8 cellular contexts compared by ENCODE assay signal in the genomic region with DNA sequence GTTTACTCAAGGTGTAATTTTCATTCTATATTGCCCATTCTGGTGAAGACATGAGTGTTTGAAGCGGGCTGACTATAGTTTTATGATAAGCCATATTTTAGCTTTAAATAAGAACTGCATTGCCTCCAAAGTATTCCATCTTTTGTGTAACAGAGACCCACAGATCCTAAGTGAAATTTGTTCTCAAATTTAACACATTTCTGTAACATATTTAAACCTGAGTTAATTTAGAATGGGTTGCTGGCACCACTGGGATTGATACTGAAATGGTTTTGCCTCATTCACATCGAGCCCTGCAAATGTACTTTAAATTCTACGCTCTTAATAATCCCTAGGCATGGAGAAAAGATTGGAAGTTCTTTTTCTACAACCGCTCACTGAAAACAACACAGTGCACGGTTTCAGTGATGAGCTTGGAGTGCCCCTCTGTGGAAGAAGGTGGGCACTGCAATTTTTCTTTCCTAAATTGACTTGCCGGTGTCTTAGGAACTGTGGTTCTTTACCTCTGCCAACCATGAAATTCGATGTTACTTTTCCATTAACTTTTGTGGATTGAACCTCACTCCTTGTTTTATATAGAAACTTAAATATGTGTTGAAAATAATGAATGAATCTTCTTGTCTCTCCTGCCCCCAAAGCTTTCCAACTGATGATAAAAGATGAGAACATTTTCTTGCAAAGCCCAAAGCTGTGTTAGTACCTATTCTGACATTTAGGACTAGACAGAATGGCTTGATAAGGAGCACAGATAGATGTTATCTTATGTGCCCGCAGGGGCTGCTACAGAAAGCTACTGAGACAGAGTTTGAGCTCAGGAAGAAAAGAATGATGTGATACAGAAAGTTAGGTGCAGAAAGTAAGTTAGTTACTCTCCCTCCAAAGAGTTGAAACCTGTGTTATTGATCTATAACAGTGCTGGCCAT.
DNase-seq lines count a peak whose midpoint lies in the region; ATAC-seq, FAIRE-seq and TF ChIP-seq lines count a peak whose summit lies in the region.

No MANE protein-coding gene starts in this region.

- H3K27ac Mint-ChIP-seq in CD8-positive, alpha-beta memory T cell = peak overlapping the region in 1 of 8 donors; percentile 56
- H3K27ac Mint-ChIP-seq in stimulated activated effector memory CD8-positive, alpha-beta T cell treated with anti-CD3 and anti-CD28 coated beads, Interleukin-12 subunit alpha, Interleukin-12 subunit beta, amount 100 ng/mL, for 72 hours = no peak overlapping the region

- H3K27me3 ChIP-seq in CD8-positive, alpha-beta memory T cell (ENCODE audit: insufficient read depth, low read length, poor library complexity, severe bottlenecking) = peaks cover 4% of the 10 kb centered on the region
- peaks cover 0 to 6% of the 10 kb centered on the region in 2 experiments for H3K27me3 ChIP-seq in endothelial cell of umbilical vein (ENCODE audit: control insufficient read depth in 2 of 2, insufficient read depth in 2 of 2, low read length in 2 of 2)

- CTCF ChIA-PET in CD8-positive, alpha-beta memory T cell (lab: Charles Lee) = interaction anchor here (0.6 to 2.6 kb wide), 9 partner anchors 11 to 1357 kb away, joined by 3 to 8 read pairs (median 3); no protein-coding TSS in a partner anchor
- CTCF ChIA-PET in endothelial cell of umbilical vein (lab: Charles Lee) = interaction anchor here (0.5 to 6.2 kb wide), 27 partner anchors 9 to 1879 kb away, joined by 3 to 63 read pairs (median 5); partner anchors contain the start of gene SOX2

- ATAC-seq in GM19397 (IDR thresholded peaks at IDR 0.05; ENCODE audit: unreplicated experiment) = peak; percentile 51
- peak; percentile 59 for ATAC-seq in HG03571 (IDR thresholded peaks at IDR 0.05; ENCODE audit: unreplicated experiment)
- peak; percentile 84 for ATAC-seq in mucosa of descending colon
- ATAC-seq in stimulated activated effector memory CD8-positive, alpha-beta T cell treated with anti-CD3 and anti-CD28 coated beads, Interleukin-12 subunit alpha, Interleukin-12 subunit beta, amount 100 ng/mL, for 72 hours = peak; percentile 75

- H3K27ac ChIP-seq in CD8-positive, alpha-beta memory T cell (ENCODE audit: low read depth, low read length) = no peak overlapping the region
- H3K27ac ChIP-seq in endothelial cell of umbilical vein (ENCODE audit: insufficient read depth, low read depth, low read length) = no peak overlapping the region

- BruUV-seq in endothelial cell of umbilical vein (replicated peaks; lab: Mats Ljungman, UMichigan) = no TSS peak

- H3K4me3 Mint-ChIP-seq in CD8-positive, alpha-beta memory T cell = peak overlapping the region; percentile 58 to 84 (median 68)
- H3K4me3 Mint-ChIP-seq in stimulated activated effector memory CD8-positive, alpha-beta T cell treated with anti-CD3 and anti-CD28 coated beads, Interleukin-12 subunit alpha, Interleukin-12 subunit beta, amount 100 ng/mL, for 72 hours = peak overlapping the region; percentile 57

- intact Hi-C loops in endothelial cell of umbilical vein (cut with micrococcal nuclease) = loop anchor here (1.0 to 10.0 kb wide), 11 partner anchors 191 to 1881 kb away; no protein-coding TSS in a partner anchor
- intact Hi-C loops in mucosa of descending colon (cut with DNase I, micrococcal nuclease) = no loop called here

- peak; percentile 82 for FAIRE-seq in endothelial cell of umbilical vein (lab: Jason Lieb, UNC)

- DNase-seq in CD8-positive, alpha-beta memory T cell = peak; percentile 20 to 54 (median 42)
- DNase-seq in NCI-H82 (lab: John Stamatoyannopoulos, UW) (peak; percentile 89), endothelial cell of umbilical vein (ENCODE audit: low read depth, low spot score) (peak; percentile 84), mucosa of descending colon (peak in 2 of 3 donors; percentile 58 to 84)
- peak; percentile 81 for DNase-seq in activated CD8-positive, alpha-beta memory T cell treated with anti-CD3 and anti-CD28 coated beads for 24 hours
- peak; percentile 41 to 76 for DNase-seq in stimulated activated effector memory CD8-positive, alpha-beta T cell treated with anti-CD3 and anti-CD28 coated beads, Interleukin-12 subunit alpha, Interleukin-12 subunit beta, amount 100 ng/mL, for 72 hours (ENCODE audit: low spot score in 2 of 2)

- no peaks in the 10 kb centered on the region for H3K9me1 ChIP-seq in endothelial cell of umbilical vein (replicated peaks; ENCODE audit: control insufficient read depth, extremely low read depth, insufficient read depth, low read length)

- TF ChIP-seq CTCF in endothelial cell of umbilical vein (IDR thresholded peaks at IDR 0.05; ENCODE audit: extremely low read depth in 1 of 2, insufficient read depth in 1 of 2, low read depth in 1 of 2, low read length in 2 of 2) (peak; percentile 76 to 91), mucosa of descending colon (IDR thresholded peaks at IDR 0.05) (peak; percentile 76)

- H3K27me3 Mint-ChIP-seq in CD8-positive, alpha-beta memory T cell = peaks cover 16 to 42% of the 10 kb centered on the region in 2 donors

- H3K9me3 ChIP-seq in CD8-positive, alpha-beta memory T cell (ENCODE audit: low read length) = no peaks in the 10 kb centered on the region
- H3K9me3 ChIP-seq in endothelial cell of umbilical vein (replicated peaks; ENCODE audit: control insufficient read depth, insufficient read depth, low read length) = no peaks in the 10 kb centered on the region
- H3K9me3 ChIP-seq in mucosa of descending colon = no peaks in the 10 kb centered on the region

- H4K20me1 ChIP-seq in endothelial cell of umbilical vein (replicated peaks; ENCODE audit: control insufficient read depth, extremely low read depth, insufficient read depth, low read length) = no peaks in the 10 kb centered on the region

- peak overlapping the region; percentile 88 for H3K4me2 ChIP-seq in endothelial cell of umbilical vein (ENCODE audit: insufficient read depth, low read length)

- H3K36me3 Mint-ChIP-seq in CD8-positive, alpha-beta memory T cell = no peaks in the 10 kb centered on the region
- no peaks in the 10 kb centered on the region for H3K36me3 Mint-ChIP-seq in stimulated activated effector memory CD8-positive, alpha-beta T cell treated with anti-CD3 and anti-CD28 coated beads, Interleukin-12 subunit alpha, Interleukin-12 subunit beta, amount 100 ng/mL, for 72 hours

- TF ChIP-seq POLR2A in endothelial cell of umbilical vein (IDR thresholded peaks at IDR 0.05; ENCODE audit: low read depth, low read length) = no peak

- H3K36me3 ChIP-seq in CD8-positive, alpha-beta memory T cell (ENCODE audit: insufficient read depth, low read length) = no peaks in the 10 kb centered on the region
- H3K36me3 ChIP-seq in endothelial cell of umbilical vein (ENCODE audit: control insufficient read depth in 2 of 2, extremely low read depth in 1 of 2, insufficient read depth in 2 of 2, low read length in 2 of 2) = no peaks in the 10 kb centered on the region
- no peaks in the 10 kb centered on the region for H3K36me3 ChIP-seq in mucosa of descending colon (ENCODE audit: low read depth)

- no peak overlapping the region for H3K9ac ChIP-seq in endothelial cell of umbilical vein (replicated peaks; ENCODE audit: extremely low read depth, insufficient read depth, low read length)

- H3K79me2 ChIP-seq in endothelial cell of umbilical vein (ENCODE audit: control insufficient read depth, insufficient read depth, low read length) = no peaks in the 10 kb centered on the region

- peak overlapping the region; percentile 97 for H2AFZ ChIP-seq in endothelial cell of umbilical vein (ENCODE audit: low read depth, low read length)

- no peak overlapping the region for H3K4me3 ChIP-seq in CD8-positive, alpha-beta memory T cell (ENCODE audit: low read length)
- peak overlapping the region in 2 of 3 experiments; percentile 77 to 80 for H3K4me3 ChIP-seq in endothelial cell of umbilical vein (replicated peaks in 1 of 3; ENCODE audit: insufficient read depth in 1 of 3, low read depth in 1 of 3, low read length in 3 of 3)
- H3K4me3 ChIP-seq in mucosa of descending colon = no peak overlapping the region

- H3K4me1 ChIP-seq in CD8-positive, alpha-beta memory T cell (ENCODE audit: insufficient read depth, low read length) = peaks cover 12% of the 10 kb centered on the region
- peaks cover 10% of the 10 kb centered on the region for H3K4me1 ChIP-seq in endothelial cell of umbilical vein (ENCODE audit: control insufficient read depth, extremely low read depth, insufficient read depth, low read length)
- peaks cover 26% of the 10 kb centered on the region for H3K4me1 ChIP-seq in mucosa of descending colon (ENCODE audit: low read depth)

- dilution Hi-C loops in endothelial cell of umbilical vein (cut with MboI; ENCODE audit: extremely low pct_ligation_motif_present, low sequenced_read_pairs) = no loop called here

- no peaks in the 10 kb centered on the region for H3K9me3 Mint-ChIP-seq in CD8-positive, alpha-beta memory T cell
- H3K9me3 Mint-ChIP-seq in stimulated activated effector memory CD8-positive, alpha-beta T cell treated with anti-CD3 and anti-CD28 coated beads, Interleukin-12 subunit alpha, Interleukin-12 subunit beta, amount 100 ng/mL, for 72 hours = no peaks in the 10 kb centered on the region

- POLR2A ChIA-PET in CD8-positive, alpha-beta memory T cell (lab: Charles Lee) = no interaction called here
- POLR2A ChIA-PET in endothelial cell of umbilical vein (lab: Charles Lee) = no interaction called here

- H3K4me1 Mint-ChIP-seq in CD8-positive, alpha-beta memory T cell = peaks cover 9 to 11% (median 10%) of the 10 kb centered on the region in 3 donors
- H3K4me1 Mint-ChIP-seq in stimulated activated effector memory CD8-positive, alpha-beta T cell treated with anti-CD3 and anti-CD28 coated beads, Interleukin-12 subunit alpha, Interleukin-12 subunit beta, amount 100 ng/mL, for 72 hours = peaks cover 11% of the 10 kb centered on the region

TF ChIP-seq in endothelial cell of umbilical vein, 7 proteins besides CTCF, POLR2A, EP300 and RAD21:
- TF ChIP-seq, protein P1, sequence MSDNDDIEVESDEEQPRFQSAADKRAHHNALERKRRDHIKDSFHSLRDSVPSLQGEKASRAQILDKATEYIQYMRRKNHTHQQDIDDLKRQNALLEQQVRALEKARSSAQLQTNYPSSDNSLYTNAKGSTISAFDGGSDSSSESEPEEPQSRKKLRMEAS (IDR thresholded peaks at IDR 0.05; ENCODE audit: insufficient read depth, insufficient read length) = no peak
- no peak for TF ChIP-seq POLR2AphosphoS5 (IDR thresholded peaks at IDR 0.05; ENCODE audit: insufficient read depth, low read depth, low read length)
- TF ChIP-seq EZH2 (IDR thresholded peaks at IDR 0.05; ENCODE audit: borderline replicate concordance, low read depth, low read length, severe bottlenecking) = no peak
- no peak for TF ChIP-seq MYC (IDR thresholded peaks at IDR 0.05; ENCODE audit: low read depth, low read length)
- TF ChIP-seq GATA2 (IDR thresholded peaks at IDR 0.05; ENCODE audit: insufficient read depth, insufficient read length, low read depth, low read length) = no peak
- no peak for TF ChIP-seq FOS (IDR thresholded peaks at IDR 0.05; ENCODE audit: borderline replicate concordance, insufficient read depth, low read length)
- TF ChIP-seq JUN (IDR thresholded peaks at IDR 0.05; ENCODE audit: borderline replicate concordance, insufficient read depth, insufficient read length, low read depth) = no peak

Comparison
In these comparisons a context has a peak if more than half of its experiments do, and no peak if none do; other contexts are left out.
1. H3K4me3 ChIP-seq: peak in endothelial cell of umbilical vein (2 of 3); none in CD8-positive, alpha-beta memory T cell (single experiment) and mucosa of descending colon (single experiment).
2. Peak in every context shown above with its lines, with median percentiles within 50 percentile points of each other: DNase-seq and ATAC-seq.